In the genomic region with DNA sequence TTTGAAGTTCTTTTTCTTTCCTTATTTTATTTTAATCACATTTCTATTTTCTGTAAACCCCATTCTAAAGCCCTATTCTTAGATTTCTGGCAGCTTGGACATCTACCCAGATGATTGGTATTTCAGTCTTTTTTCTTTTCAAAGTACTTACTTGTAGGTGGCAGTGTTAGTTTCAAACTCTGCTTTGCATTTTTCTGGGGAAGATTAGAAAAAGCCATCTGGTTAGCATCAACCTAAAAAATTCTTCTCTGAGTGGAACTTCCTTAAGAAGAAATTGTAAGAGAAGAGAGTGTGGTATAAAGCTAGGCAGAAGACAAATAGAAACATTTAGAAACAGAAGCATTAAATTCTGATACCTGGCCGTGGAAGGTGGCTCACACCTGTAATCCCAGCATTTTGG, we compare ENCODE assay signal across 22 cellular contexts.
"Had no signal": no experiment of that assay in that cellular context is flagged by ENCODE, and none has a peak within 500 bp of the region (broad histone marks: within the 10 kb centered on the region; RNA-seq: fewer than 3 reads in every experiment).

No MANE protein-coding gene starts in this region.

- H3K27ac Mint-ChIP-seq: dendritic cell treated with granulocyte-macrophage colony-stimulating factor and Interleukin-4, amounts not matched to agents 40 ng/mL and 50 ng/mL, for 4 days; memory B cell; naive thymus-derived CD4-positive, alpha-beta T cell; nephron progenitor cell; stimulated activated memory B cell treated with anti-CD40 and anti-IgM and Interleukin-4, amounts not matched to agents 10 μg/mL and 1 μg/mL and 100 μg/mL, for 72 hours; stimulated activated naive CD8-positive, alpha-beta T cell treated with anti-CD3 and anti-CD28 coated beads, Interleukin-15, Interleukin-2, amounts not matched to agents 100 ng/mL and 50 ng/mL, for 24 hours had no signal

- H3K27ac ChIP-seq: esophagus squamous epithelium, gastrocnemius medialis, left ventricle myocardium inferior, lower lobe of right lung, neutrophil, psoas muscle, spleen, thoracic aorta had no signal

- H3K27me3 Mint-ChIP-seq: memory B cell had no signal

- H3K4me3 ChIP-seq: esophagus squamous epithelium, gastrocnemius medialis, left ventricle myocardium inferior, lower lobe of right lung, psoas muscle, spleen, thoracic aorta had no signal

- H3K36me3 ChIP-seq: esophagus squamous epithelium, gastrocnemius medialis, left ventricle myocardium inferior, lower lobe of right lung, neutrophil, spleen, thoracic aorta had no signal

- H3K4me1 ChIP-seq: esophagus squamous epithelium, gastrocnemius medialis, left ventricle myocardium inferior, lower lobe of right lung, psoas muscle, spleen had no signal

- H3K36me3 Mint-ChIP-seq: memory B cell; stimulated activated memory B cell treated with anti-CD40 and anti-IgM and Interleukin-4, amounts not matched to agents 10 μg/mL and 1 μg/mL and 100 μg/mL, for 72 hours had no signal

- DNase-seq: esophagus squamous epithelium; gastrocnemius medialis; glutamatergic neuron; left cardiac atrium; left ventricle myocardium inferior; lower lobe of right lung; naive thymus-derived CD4-positive, alpha-beta T cell; nephron progenitor cell; psoas muscle; retina; spleen; stimulated activated CD4-positive, alpha-beta T cell treated with anti-CD3 and anti-CD28 coated beads, Interleukin-15, amount 100 ng/mL, for 24 hours; stimulated activated CD4-positive, alpha-beta T cell treated with anti-CD3 and anti-CD28 coated beads, Interleukin-1b, Interleukin-23, amount 100 ng/mL, for 48 hours; stimulated activated CD4-positive, alpha-beta T cell treated with anti-CD3 and anti-CD28 coated beads, Interleukin-4, amount 100 ng/mL, for 24 hours; trophoblast cell had no signal

- H3K9me3 Mint-ChIP-seq: dendritic cell treated with granulocyte-macrophage colony-stimulating factor and Interleukin-4, amounts not matched to agents 40 ng/mL and 50 ng/mL, for 4 days; memory B cell; stimulated activated memory B cell treated with anti-CD40 and anti-IgM and Interleukin-4, amounts not matched to agents 10 μg/mL and 1 μg/mL and 100 μg/mL, for 72 hours; stimulated activated naive CD8-positive, alpha-beta T cell treated with anti-CD3 and anti-CD28 coated beads, Interleukin-15, Interleukin-2, amounts not matched to agents 100 ng/mL and 50 ng/mL, for 24 hours had no signal

- H3K27me3 ChIP-seq: esophagus squamous epithelium, gastrocnemius medialis, neutrophil, spleen had no signal

- H3K4me1 Mint-ChIP-seq: memory B cell; naive thymus-derived CD4-positive, alpha-beta T cell; nephron progenitor cell; stimulated activated memory B cell treated with anti-CD40 and anti-IgM and Interleukin-4, amounts not matched to agents 10 μg/mL and 1 μg/mL and 100 μg/mL, for 72 hours had no signal

- H3K9me3 ChIP-seq: esophagus squamous epithelium, gastrocnemius medialis, left ventricle myocardium inferior, lower lobe of right lung, neutrophil, psoas muscle, spleen, thoracic aorta had no signal

- H3K4me3 Mint-ChIP-seq: dendritic cell treated with granulocyte-macrophage colony-stimulating factor and Interleukin-4, amounts not matched to agents 40 ng/mL and 50 ng/mL, for 4 days; memory B cell; naive thymus-derived CD4-positive, alpha-beta T cell; nephron progenitor cell; stimulated activated memory B cell treated with anti-CD40 and anti-IgM and Interleukin-4, amounts not matched to agents 10 μg/mL and 1 μg/mL and 100 μg/mL, for 72 hours; stimulated activated naive CD8-positive, alpha-beta T cell treated with anti-CD3 and anti-CD28 coated beads, Interleukin-15, Interleukin-2, amounts not matched to agents 100 ng/mL and 50 ng/mL, for 24 hours had no signal

- ATAC-seq: gastrocnemius medialis; left cardiac atrium; lower lobe of right lung; naive thymus-derived CD4-positive, alpha-beta T cell; psoas muscle; sciatic nerve; stimulated activated memory B cell treated with anti-CD40 and anti-IgM and Interleukin-4, amounts not matched to agents 10 μg/mL and 1 μg/mL and 100 μg/mL, for 72 hours had no signal
